In the genomic region with DNA sequence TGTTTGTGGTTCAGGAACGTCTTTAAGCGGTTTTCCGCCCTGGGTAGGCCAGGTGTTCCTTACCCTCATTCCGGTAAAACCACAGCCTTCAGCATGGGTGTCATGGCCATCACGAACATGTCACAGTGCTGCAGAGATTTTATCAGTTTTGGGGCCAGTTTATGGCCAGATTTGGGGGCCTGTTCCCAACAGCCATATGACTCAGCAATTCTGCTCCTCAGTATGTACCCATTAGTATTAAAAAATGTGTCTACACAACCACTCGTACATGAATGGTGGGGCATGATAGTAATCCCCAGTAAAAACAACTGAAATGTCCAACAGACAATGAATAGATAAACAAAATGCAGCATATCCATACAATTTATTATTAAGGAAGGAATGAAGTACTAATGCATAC, we compare ENCODE assay signal across 32 cellular contexts. TPM values are rescaled to one million over a fixed set of nuclear protein-coding genes. Genes with fewer than 3 reads are reported as not detected.
"Had no signal": no experiment of that assay in that cellular context is flagged by ENCODE, and none has a peak within 500 bp of the region (broad histone marks: within the 10 kb centered on the region; RNA-seq: fewer than 3 reads in every experiment).

No MANE protein-coding gene starts in this region.

- H3K36me3 Mint-ChIP-seq: activated naive CD4-positive, alpha-beta T cell treated with anti-CD3 and anti-CD28 coated beads, Interleukin-2, amount 10 ng/mL, durations not matched to agents 7 days and 5 days; activated naive CD8-positive, alpha-beta T cell treated with anti-CD3 and anti-CD28 coated beads, Interleukin-2, amount 10 ng/mL, durations not matched to agents 7 days and 5 days had no signal

- H3K36me3 ChIP-seq: ascending aorta, breast epithelium, cardiac muscle cell, colonic mucosa, esophagus muscularis mucosa, gastrocnemius medialis, heart left ventricle, WERI-Rb-1 had no signal

- H3K27ac ChIP-seq: ascending aorta, breast epithelium, cardiac muscle cell, colonic mucosa, esophagus muscularis mucosa, foreskin keratinocyte, gastrocnemius medialis, heart left ventricle, WERI-Rb-1 had no signal

- H3K4me3 Mint-ChIP-seq: activated B cell treated with CpG ODN at 0.5 μM for 24 hours; activated CD8-positive, alpha-beta T cell treated with anti-CD3 and anti-CD28 coated beads for 36 hours; activated naive CD4-positive, alpha-beta T cell treated with anti-CD3 and anti-CD28 coated beads, Interleukin-2, amount 10 ng/mL, durations not matched to agents 7 days and 5 days; activated naive CD8-positive, alpha-beta T cell treated with anti-CD3 and anti-CD28 coated beads, Interleukin-2, amount 10 ng/mL, durations not matched to agents 7 days and 5 days; activated T-cell treated with anti-CD3 and anti-CD28 coated beads, Interleukin-2, amount 50 U/mL, for 4 hours; brain; T-helper 17 cell; T-helper 2 cell treated with Interferon-gamma antibody and Interleukin-4, amounts not matched to agents 5 μg/mL and 100 μg/mL, for 36 hours had no signal

- H3K4me3 ChIP-seq: ascending aorta, breast epithelium, cardiac muscle cell, colonic mucosa, esophagus muscularis mucosa, gastrocnemius medialis, heart left ventricle had no signal

- ATAC-seq: activated CD4-positive, CD25-positive, alpha-beta regulatory T cell treated with anti-CD3 and anti-CD28 coated beads, Interleukin-2, amount 50 U/mL, for 24 hours; activated CD8-positive, alpha-beta T cell treated with anti-CD3 and anti-CD28 coated beads for 36 hours; activated naive CD4-positive, alpha-beta T cell treated with anti-CD3 and anti-CD28 coated beads, Interleukin-2, amount 50 U/mL, for 72 hours; activated T-cell treated with anti-CD3 and anti-CD28 coated beads, Interleukin-2, amount 50 U/mL, for 4 hours; foreskin keratinocyte; gastrocnemius medialis; heart left ventricle; T-helper 17 cell had no signal

- H3K4me1 ChIP-seq: colonic mucosa, foreskin keratinocyte, gastrocnemius medialis had no signal

- H3K4me1 Mint-ChIP-seq: activated B cell treated with CpG ODN at 0.5 μM for 24 hours; activated naive CD4-positive, alpha-beta T cell treated with anti-CD3 and anti-CD28 coated beads, Interleukin-2, amount 10 ng/mL, durations not matched to agents 7 days and 5 days; activated naive CD8-positive, alpha-beta T cell treated with anti-CD3 and anti-CD28 coated beads, Interleukin-2, amount 10 ng/mL, durations not matched to agents 7 days and 5 days; T-helper 17 cell had no signal

- H3K27me3 ChIP-seq: ascending aorta, breast epithelium, cardiac muscle cell, colonic mucosa, esophagus muscularis mucosa, foreskin keratinocyte, gastrocnemius medialis, heart left ventricle had no signal

- H3K27ac Mint-ChIP-seq: activated B cell treated with CpG ODN at 0.5 μM for 24 hours; activated CD8-positive, alpha-beta T cell treated with anti-CD3 and anti-CD28 coated beads for 36 hours; activated naive CD4-positive, alpha-beta T cell treated with anti-CD3 and anti-CD28 coated beads, Interleukin-2, amount 10 ng/mL, durations not matched to agents 7 days and 5 days; activated naive CD4-positive, alpha-beta T cell treated with anti-CD3 and anti-CD28 coated beads, Interleukin-2, amount 50 U/mL, for 72 hours; activated naive CD8-positive, alpha-beta T cell treated with anti-CD3 and anti-CD28 coated beads, Interleukin-2, amount 10 ng/mL, durations not matched to agents 7 days and 5 days; activated T-helper 2 cell treated with anti-CD3 and anti-CD28 coated beads, Interferon-gamma antibody, Interleukin-2, Interleukin-4, amounts not matched to agents 10 μg/mL and 5 μg/mL and 100 μg/mL, durations not matched to agents 14 hours and 24 hours and 36 hours; T-helper 17 cell; T-helper 2 cell treated with Interferon-gamma antibody and Interleukin-4, amounts not matched to agents 5 μg/mL and 100 μg/mL, for 36 hours had no signal

- H3K9me3 ChIP-seq: colonic mucosa, gastrocnemius medialis had no signal

- DNase-seq: activated B cell treated with CpG ODN at 0.5 μM for 24 hours; activated CD4-positive, alpha-beta T cell treated with anti-CD3 and anti-CD28 coated beads for 48 hours; activated CD4-positive, alpha-beta T cell treated with anti-CD3 and anti-CD28 coated beads, Interleukin-2, amount 50 U/mL, for 1 hour; activated CD4-positive, alpha-beta T cell treated with anti-CD3 and anti-CD28 coated beads, Interleukin-2, amount 50 U/mL, for 48 hours; activated CD8-positive, alpha-beta memory T cell treated with anti-CD3 and anti-CD28 coated beads for 24 hours; activated CD8-positive, alpha-beta T cell treated with anti-CD3 and anti-CD28 coated beads for 36 hours; activated gamma-delta T cell; activated naive CD4-positive, alpha-beta T cell; activated naive CD4-positive, alpha-beta T cell treated with anti-CD3 and anti-CD28 coated beads, Interleukin-2, amount 10 ng/mL, durations not matched to agents 7 days and 5 days; activated naive CD8-positive, alpha-beta T cell treated with anti-CD3 and anti-CD28 coated beads, Interleukin-2, amount 10 ng/mL, durations not matched to agents 7 days and 5 days; activated T-cell treated with anti-CD3 and anti-CD28 coated beads, Interleukin-2, amount 50 U/mL, for 4 hours; central memory CD4-positive, alpha-beta T cell; cerebellar nuclear complex; colonic mucosa; effector CD8-positive, alpha-beta T cell; erythroblast; foreskin keratinocyte; gastrocnemius medialis; glutamatergic neuron; heart left ventricle; T-helper 17 cell; T1000; WERI-Rb-1 had no signal

- H3K27me3 Mint-ChIP-seq: activated B cell treated with CpG ODN at 0.5 μM for 24 hours had no signal

RNA-seq across cellular contexts. Expression of a gene that starts 51.9 kb away (rescaled TPM):
- total RNA-seq: activated B cell treated with CpG ODN at 0.5 μM for 24 hours; activated naive CD8-positive, alpha-beta T cell treated with anti-CD3 and anti-CD28 coated beads, Interleukin-2, amount 10 ng/mL, durations not matched to agents 7 days and 5 days; activated T-helper 2 cell treated with anti-CD3 and anti-CD28 coated beads, Interferon-gamma antibody, Interleukin-2, Interleukin-4, amounts not matched to agents 10 μg/mL and 5 μg/mL and 100 μg/mL, durations not matched to agents 14 hours and 24 hours and 36 hours; ascending aorta; esophagus muscularis mucosa; gastrocnemius medialis had no signal
- polyA plus RNA-seq: foreskin keratinocyte had no signal
